19 cellular contexts compared by ENCODE assay signal in the genomic region with DNA sequence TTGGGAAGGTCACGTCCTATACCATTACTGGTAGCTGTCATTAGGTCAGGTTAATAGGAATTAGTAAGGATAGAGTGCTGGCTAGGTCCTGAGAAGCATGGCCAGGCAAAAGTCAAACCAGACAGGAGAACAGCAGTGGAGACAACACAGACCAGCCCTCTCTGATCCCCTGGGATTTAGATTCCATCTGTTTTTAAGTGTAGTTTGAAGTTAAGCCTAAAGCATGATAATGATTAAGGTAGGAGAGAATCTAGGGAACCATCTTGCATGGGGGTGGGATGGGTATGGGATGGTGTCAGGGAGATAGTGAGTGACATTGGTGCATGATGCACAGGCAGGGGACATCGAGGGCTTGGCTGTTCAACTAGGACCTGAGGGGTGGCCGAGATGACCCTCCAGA.
DNase-seq lines count a peak whose midpoint lies in the region; ATAC-seq and TF ChIP-seq lines count a peak whose summit lies in the region.
"Had no signal": no experiment of that assay in that cellular context is flagged by ENCODE, and none has a peak within 500 bp of the region (broad histone marks: within the 10 kb centered on the region; RNA-seq: fewer than 3 reads in every experiment).

No MANE protein-coding gene starts in this region.

- no peak overlapping the region for H3K9ac ChIP-seq in neural progenitor cell
- H3K9ac ChIP-seq: BLaER1 treated with 17β-estradiol and CSF1 and Interleukin-3, amounts not matched to agents 10 nM and 100 nM; GM23248 had no signal

- H3K36me3 Mint-ChIP-seq in neural progenitor cell: no peaks in the 10 kb centered on the region
- H3K36me3 Mint-ChIP-seq: CD14-positive monocyte; CD8-positive, alpha-beta memory T cell had no signal

- no peaks in the 10 kb centered on the region for H3K9me3 Mint-ChIP-seq in neural progenitor cell
- H3K9me3 Mint-ChIP-seq: CD4-positive, alpha-beta T cell; H9 had no signal

- H3F3A ChIP-seq in neural progenitor cell (ENCODE audit: low read depth): peaks cover 18% of the 10 kb centered on the region

- H3K27me3 Mint-ChIP-seq in neural progenitor cell (ENCODE audit: insufficient read depth, low read depth): peaks cover 34% of the 10 kb centered on the region
- H3K27me3 Mint-ChIP-seq: CD8-positive, alpha-beta memory T cell had no signal

- H3K27me3 ChIP-seq in WERI-Rb-1 (ENCODE audit: insufficient read depth, low read depth, severe bottlenecking) (no peaks in the 10 kb centered on the region), neural progenitor cell (no peaks in the 10 kb centered on the region), aorta (ENCODE audit: control insufficient read depth in 1 of 2, insufficient read depth in 2 of 2, low read length in 1 of 2) (peaks cover 0 to 4% of the 10 kb centered on the region in 2 donors)
- H3K27me3 ChIP-seq: BLaER1 treated with 17β-estradiol and CSF1 and Interleukin-3, amounts not matched to agents 10 nM and 100 nM had no signal

- H4K20me1 ChIP-seq in neural progenitor cell (ENCODE audit: low read depth): no peaks in the 10 kb centered on the region
- H4K20me1 ChIP-seq: BLaER1 treated with 17β-estradiol and CSF1 and Interleukin-3, amounts not matched to agents 10 nM and 100 nM had no signal

- intact Hi-C loops in aorta (cut with DNase I): no loop called here
- intact Hi-C loops in left colon (cut with DNase I, micrococcal nuclease): no loop called here

- H3K4me1 Mint-ChIP-seq in neural progenitor cell: peaks cover 72% of the 10 kb centered on the region
- H3K4me1 Mint-ChIP-seq: B cell; CD8-positive, alpha-beta memory T cell had no signal

- H3K9me3 ChIP-seq in WERI-Rb-1 (ENCODE audit: severe bottlenecking) (no peaks in the 10 kb centered on the region), neural progenitor cell (ENCODE audit: low read depth) (no peaks in the 10 kb centered on the region), aorta (ENCODE audit: control insufficient read depth, low read length) (no peaks in the 10 kb centered on the region)
- H3K9me3 ChIP-seq: BLaER1 treated with 17β-estradiol and CSF1 and Interleukin-3, amounts not matched to agents 10 nM and 100 nM had no signal

- H3K4me3 ChIP-seq in WERI-Rb-1 (ENCODE audit: low read depth, low read length) (peak overlapping the region; percentile 35), neural progenitor cell (no peak overlapping the region), aorta (ENCODE audit: low read length in 2 of 2) (no peak overlapping the region)
- H3K4me3 ChIP-seq: BLaER1 treated with 17β-estradiol and CSF1 and Interleukin-3, amounts not matched to agents 10 nM and 100 nM; GM23248 had no signal

- 77 to 85% methylated on average over 3 of the region's 3 CpGs for WGBS in aorta, 2 donors

- no peak overlapping the region for H2AFZ ChIP-seq in neural progenitor cell (replicated peaks)
- H2AFZ ChIP-seq: GM23248 had no signal

- H3K36me3 ChIP-seq in WERI-Rb-1: no peaks in the 10 kb centered on the region
- H3K36me3 ChIP-seq in neural progenitor cell: no peaks in the 10 kb centered on the region
- no peaks in the 10 kb centered on the region for H3K36me3 ChIP-seq in aorta (ENCODE audit: control insufficient read depth in 1 of 2, insufficient read depth in 2 of 2, low read length in 1 of 2)
- H3K36me3 ChIP-seq: BLaER1 treated with 17β-estradiol and CSF1 and Interleukin-3, amounts not matched to agents 10 nM and 100 nM had no signal

- no peak for TF ChIP-seq CTCF in WERI-Rb-1 (IDR thresholded peaks at IDR 0.05; ENCODE audit: low read depth, low read length)
- no peak for TF ChIP-seq CTCF in neural progenitor cell (IDR thresholded peaks at IDR 0.05)

- DNase-seq in DMS 273 (lab: John Stamatoyannopoulos, UW; ENCODE audit: unreplicated experiment) (peak; percentile 5), DMS 273 treated with DMSO at 0.1 percent for 48 hours (lab: John Stamatoyannopoulos, UW) (no peak), WERI-Rb-1 (peak; percentile 89), neural progenitor cell (ENCODE audit: low spot score) (no peak), aorta (no peak), left colon (no peak)
- no peak for DNase-seq in activated T-cell treated with anti-CD3 and anti-CD28 coated beads, Interleukin-2, amount 50 U/mL, for 1 hour
- DNase-seq: CD4-positive, alpha-beta T cell; CD8-positive, alpha-beta memory T cell; DMS153; DND-41; GM23248; H9 had no signal

- ATAC-seq in GM18867 (IDR thresholded peaks at IDR 0.05; ENCODE audit: unreplicated experiment) (no peak), aorta (ENCODE audit: low FRiP score) (no peak), left colon (no peak)
- ATAC-seq: HCT116 had no signal

- H3K27ac ChIP-seq in WERI-Rb-1 (peak overlapping the region; percentile 90), neural progenitor cell (no peak overlapping the region), aorta (ENCODE audit: low read depth in 1 of 2, low read length in 2 of 2) (no peak overlapping the region)
- H3K27ac ChIP-seq: 22Rv1; BLaER1 treated with 17β-estradiol and CSF1 and Interleukin-3, amounts not matched to agents 10 nM and 100 nM; GM23248 had no signal

- H3K4me2 ChIP-seq in neural progenitor cell: no peak overlapping the region

- no peak overlapping the region for H3K27ac Mint-ChIP-seq in neural progenitor cell
- H3K27ac Mint-ChIP-seq: B cell; CD14-positive monocyte; CD4-positive, alpha-beta T cell; CD8-positive, alpha-beta memory T cell had no signal

- H3K4me1 ChIP-seq in neural progenitor cell (peaks cover 36% of the 10 kb centered on the region), aorta (ENCODE audit: control insufficient read depth in 1 of 2, insufficient read depth in 2 of 2, low read length in 2 of 2) (no peaks in the 10 kb centered on the region)

- H3K4me3 Mint-ChIP-seq in neural progenitor cell: peak overlapping the region; percentile 36
- H3K4me3 Mint-ChIP-seq: B cell; CD14-positive monocyte; CD4-positive, alpha-beta T cell; CD8-positive, alpha-beta memory T cell; H9 had no signal

- H3K79me2 ChIP-seq in neural progenitor cell (ENCODE audit: low read depth): no peaks in the 10 kb centered on the region

Comparison
In these comparisons a context has a peak if more than half of its experiments do, and no peak if none do; other contexts are left out.
1. DNase-seq: peak in DMS 273 (single experiment) and WERI-Rb-1 (single experiment); none in DMS 273 treated with DMSO at 0.1 percent for 48 hours (single experiment), neural progenitor cell (single experiment), aorta (0 of 2), left colon (0 of 2) and activated T-cell treated with anti-CD3 and anti-CD28 coated beads, Interleukin-2, amount 50 U/mL, for 1 hour (single experiment).